ENCODE assay signal across 30 cellular contexts in the genomic region with DNA sequence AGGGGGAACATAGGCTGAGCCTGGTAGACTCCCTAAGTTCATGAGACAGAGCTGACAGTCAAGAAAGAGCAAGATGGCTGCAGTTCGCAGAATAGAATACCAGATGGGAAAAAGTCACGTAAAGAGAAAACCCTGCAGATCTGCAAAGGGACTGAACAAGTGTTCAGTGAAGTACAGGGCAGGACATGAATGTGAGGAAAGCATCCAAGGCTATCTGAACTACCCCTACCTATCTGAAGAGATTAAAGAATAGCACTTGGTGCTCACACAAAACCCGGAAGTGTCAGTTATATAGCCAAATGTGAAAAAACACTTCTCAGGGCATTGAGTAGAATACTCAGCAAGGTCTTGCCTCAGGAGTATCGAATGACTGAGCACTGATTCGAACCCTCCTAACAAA. TPM values are rescaled to one million over a fixed set of nuclear protein-coding genes. Genes with fewer than 3 reads are reported as not detected.
"Had no signal": no experiment of that assay in that cellular context is flagged by ENCODE, and none has a peak within 500 bp of the region (broad histone marks: within the 10 kb centered on the region; RNA-seq: fewer than 3 reads in every experiment).

No MANE protein-coding gene starts in this region.

- H3K4me1 ChIP-seq: body of pancreas, breast epithelium, SJSA1 had no signal

- H3K4me3 ChIP-seq: adrenal gland, body of pancreas, breast epithelium, K562, SJSA1 had no signal

- H3K4me3 Mint-ChIP-seq: activated CD4-positive, alpha-beta T cell treated with anti-CD3 and anti-CD28 coated beads for 36 hours; activated CD4-positive, alpha-beta T cell treated with anti-CD3 and anti-CD28 coated beads, Interleukin-2, amount 10 ng/mL, durations not matched to agents 7 days and 5 days; activated CD8-positive, alpha-beta T cell treated with anti-CD3 and anti-CD28 coated beads, Interleukin-2, amount 10 ng/mL, durations not matched to agents 7 days and 5 days; activated naive CD4-positive, alpha-beta T cell treated with anti-CD3 and anti-CD28 coated beads for 36 hours; activated T-cell treated with anti-CD3 and anti-CD28 coated beads, Interleukin-2, amount 50 U/mL, for 24 hours; T-helper 1 cell treated with Interleukin-12 subunit alpha and Interleukin-12 subunit beta and Interleukin-4 antibody, amounts not matched to agents 30 μg/mL and 1 μg/mL, for 36 hours; T-helper 2 cell treated with Interferon-gamma antibody and Interleukin-4, amounts not matched to agents 5 μg/mL and 100 μg/mL, for 36 hours had no signal

- H3K4me2 ChIP-seq: SK-N-SH had no signal

- H3K9me2 ChIP-seq: SK-N-SH had no signal

- DNase-seq: activated CD4-positive, alpha-beta T cell treated with anti-CD3 and anti-CD28 coated beads for 36 hours; activated CD4-positive, alpha-beta T cell treated with anti-CD3 and anti-CD28 coated beads, Interleukin-2, amount 10 ng/mL, durations not matched to agents 7 days and 5 days; activated CD4-positive, alpha-beta T cell treated with anti-CD3 and anti-CD28 coated beads, Interleukin-2, amount 50 U/mL, for 48 hours; activated CD8-positive, alpha-beta T cell treated with anti-CD3 and anti-CD28 coated beads, Interleukin-2, amount 10 ng/mL, durations not matched to agents 7 days and 5 days; activated gamma-delta T cell; activated naive CD4-positive, alpha-beta T cell treated with anti-CD3 and anti-CD28 coated beads for 36 hours; activated T-cell treated with anti-CD3 and anti-CD28 coated beads, Interleukin-2, amount 50 U/mL, for 24 hours; adrenal gland; body of pancreas; central memory CD4-positive, alpha-beta T cell; NCI-H1105; NCI-H1417 treated with DMSO at 0.1 percent for 48 hours; NCI-H1694 treated with DMSO at 0.1 percent for 48 hours; NCI-H2029; NCI-H2107; NCI-H2171; NCI-H510A; NCI-H526; NCI-H748 treated with DMSO at 0.1 percent for 48 hours; NK-92 treated with Interleukin-12 subunit alpha and Interleukin-12 subunit beta, amount 100 ng/mL, for 24 hours; SHP77 treated with DMSO at 0.1 percent for 48 hours; SK-N-SH had no signal

- H3K27ac ChIP-seq: adrenal gland, body of pancreas, breast epithelium, SJSA1 had no signal

- H3K9me3 Mint-ChIP-seq: activated CD4-positive, alpha-beta T cell treated with anti-CD3 and anti-CD28 coated beads, Interleukin-2, amount 10 ng/mL, durations not matched to agents 7 days and 5 days; activated naive CD4-positive, alpha-beta T cell treated with anti-CD3 and anti-CD28 coated beads for 36 hours; activated naive CD4-positive, alpha-beta T cell treated with anti-CD3 and anti-CD28 coated beads, Interleukin-2, amount 50 U/mL, for 72 hours; activated T-cell treated with anti-CD3 and anti-CD28 coated beads, Interleukin-2, amount 50 U/mL, for 24 hours; activated T-helper 2 cell treated with anti-CD3 and anti-CD28 coated beads, Interferon-gamma antibody, Interleukin-2, Interleukin-4, amounts not matched to agents 10 μg/mL and 5 μg/mL and 100 μg/mL, durations not matched to agents 14 hours and 24 hours and 36 hours; T-helper 1 cell treated with Interleukin-12 subunit alpha and Interleukin-12 subunit beta and Interleukin-4 antibody, amounts not matched to agents 30 μg/mL and 1 μg/mL, for 36 hours had no signal

- H3K27ac Mint-ChIP-seq: activated CD4-positive, alpha-beta T cell treated with anti-CD3 and anti-CD28 coated beads for 36 hours; activated CD4-positive, alpha-beta T cell treated with anti-CD3 and anti-CD28 coated beads, Interleukin-2, amount 10 ng/mL, durations not matched to agents 7 days and 5 days; activated CD8-positive, alpha-beta T cell treated with anti-CD3 and anti-CD28 coated beads, Interleukin-2, amount 10 ng/mL, durations not matched to agents 7 days and 5 days; activated naive CD4-positive, alpha-beta T cell treated with anti-CD3 and anti-CD28 coated beads for 36 hours; activated naive CD4-positive, alpha-beta T cell treated with anti-CD3 and anti-CD28 coated beads, Interleukin-2, amount 50 U/mL, for 72 hours; activated T-cell treated with anti-CD3 and anti-CD28 coated beads, Interleukin-2, amount 50 U/mL, for 24 hours; activated T-helper 2 cell treated with anti-CD3 and anti-CD28 coated beads, Interferon-gamma antibody, Interleukin-2, Interleukin-4, amounts not matched to agents 10 μg/mL and 5 μg/mL and 100 μg/mL, durations not matched to agents 14 hours and 24 hours and 36 hours; T-helper 1 cell treated with Interleukin-12 subunit alpha and Interleukin-12 subunit beta and Interleukin-4 antibody, amounts not matched to agents 30 μg/mL and 1 μg/mL, for 36 hours; T-helper 2 cell treated with Interferon-gamma antibody and Interleukin-4, amounts not matched to agents 5 μg/mL and 100 μg/mL, for 36 hours had no signal

- H3K9ac ChIP-seq: SK-N-SH had no signal

- ATAC-seq: activated CD4-positive, alpha-beta T cell treated with anti-CD3 and anti-CD28 coated beads for 36 hours; activated CD4-positive, CD25-positive, alpha-beta regulatory T cell treated with anti-CD3 and anti-CD28 coated beads, Interleukin-2, amount 50 U/mL, for 24 hours; activated CD8-positive, alpha-beta T cell treated with anti-CD3 and anti-CD28 coated beads, Interleukin-2, amount 10 ng/mL, durations not matched to agents 7 days and 5 days; activated naive CD4-positive, alpha-beta T cell treated with anti-CD3 and anti-CD28 coated beads, Interleukin-2, amount 50 U/mL, for 72 hours; body of pancreas; K562 had no signal

- H3K9me3 ChIP-seq: adrenal gland, body of pancreas, SJSA1, SK-N-SH had no signal

- H3K27me3 Mint-ChIP-seq: activated CD4-positive, alpha-beta T cell treated with anti-CD3 and anti-CD28 coated beads for 36 hours; activated CD4-positive, alpha-beta T cell treated with anti-CD3 and anti-CD28 coated beads, Interleukin-2, amount 10 ng/mL, durations not matched to agents 7 days and 5 days; activated T-cell treated with anti-CD3 and anti-CD28 coated beads, Interleukin-2, amount 50 U/mL, for 24 hours had no signal

- H3K27me3 ChIP-seq: adrenal gland, body of pancreas, breast epithelium, SJSA1 had no signal

RNA-seq across cellular contexts. Expression of gene HCLS1, which starts 44.8 kb away (rescaled TPM):
- total RNA-seq: SJSA1 had no signal
